ENCODE assay signal across 26 cellular contexts in genomic region chr6:31430449-31430848, GRCh38.
"Had no signal": no experiment of that assay in that cellular context is flagged by ENCODE, and none has a peak within 500 bp of the region (broad histone marks: within the 10 kb centered on the region; RNA-seq: fewer than 3 reads in every experiment).

No MANE protein-coding gene starts in this region.

- H3K36me3 Mint-ChIP-seq: activated naive CD4-positive, alpha-beta T cell treated with anti-CD3 and anti-CD28 coated beads, Interleukin-2, amount 10 ng/mL, durations not matched to agents 7 days and 5 days; activated naive CD8-positive, alpha-beta T cell treated with anti-CD3 and anti-CD28 coated beads for 36 hours had no signal

- H3K9me3 Mint-ChIP-seq: activated T-helper 2 cell treated with anti-CD3 and anti-CD28 coated beads, Interferon-gamma antibody, Interleukin-2, Interleukin-4, amounts not matched to agents 10 μg/mL and 5 μg/mL and 100 μg/mL, durations not matched to agents 14 hours and 24 hours and 36 hours had no signal

- H3K27ac Mint-ChIP-seq: activated CD8-positive, alpha-beta T cell treated with anti-CD3 and anti-CD28 coated beads for 36 hours; activated naive CD4-positive, alpha-beta T cell treated with anti-CD3 and anti-CD28 coated beads, Interleukin-2, amount 10 ng/mL, durations not matched to agents 7 days and 5 days; activated naive CD8-positive, alpha-beta T cell treated with anti-CD3 and anti-CD28 coated beads for 36 hours; activated T-cell treated with anti-CD3 and anti-CD28 coated beads, Interleukin-2, amount 50 U/mL, for 72 hours; activated T-helper 2 cell treated with anti-CD3 and anti-CD28 coated beads, Interferon-gamma antibody, Interleukin-2, Interleukin-4, amounts not matched to agents 10 μg/mL and 5 μg/mL and 100 μg/mL, durations not matched to agents 14 hours and 24 hours and 36 hours had no signal

- H3K4me1 Mint-ChIP-seq: activated naive CD4-positive, alpha-beta T cell treated with anti-CD3 and anti-CD28 coated beads, Interleukin-2, amount 10 ng/mL, durations not matched to agents 7 days and 5 days; activated naive CD8-positive, alpha-beta T cell treated with anti-CD3 and anti-CD28 coated beads for 36 hours had no signal

- H3K36me3 ChIP-seq: MG63 had no signal

- H3K4me3 Mint-ChIP-seq: activated CD8-positive, alpha-beta T cell treated with anti-CD3 and anti-CD28 coated beads for 36 hours; activated naive CD4-positive, alpha-beta T cell treated with anti-CD3 and anti-CD28 coated beads, Interleukin-2, amount 10 ng/mL, durations not matched to agents 7 days and 5 days; activated naive CD8-positive, alpha-beta T cell treated with anti-CD3 and anti-CD28 coated beads for 36 hours; activated T-cell treated with anti-CD3 and anti-CD28 coated beads, Interleukin-2, amount 50 U/mL, for 72 hours had no signal

- H3K4me3 ChIP-seq: MG63, SK-N-MC had no signal

- H3K9me3 ChIP-seq: MG63 had no signal

- H3K27ac ChIP-seq: SK-N-MC had no signal

- DNase-seq: activated CD4-positive, alpha-beta T cell treated with anti-CD3 and anti-CD28 coated beads for 4 hours; activated CD8-positive, alpha-beta memory T cell treated with anti-CD3 and anti-CD28 coated beads, Interleukin-2, amount 50 U/mL, for 4 hours; activated CD8-positive, alpha-beta T cell treated with anti-CD3 and anti-CD28 coated beads for 36 hours; activated gamma-delta T cell treated with Interleukin-2 at 50 U/mL for 16 hours; activated naive CD4-positive, alpha-beta T cell treated with anti-CD3 and anti-CD28 coated beads, Interleukin-2, amount 10 ng/mL, durations not matched to agents 7 days and 5 days; activated naive CD8-positive, alpha-beta T cell treated with anti-CD3 and anti-CD28 coated beads for 36 hours; activated T-cell treated with anti-CD3 and anti-CD28 coated beads, Interleukin-2, amount 50 U/mL, for 72 hours; anterior cingulate cortex; MG63; MV-4-11; NCI-H1092 treated with DMSO at 0.1 percent for 48 hours; NCI-H1417 treated with DMSO at 0.1 percent for 48 hours; NCI-H1694; NCI-H2029; NCI-H345; NCI-H510A; NCI-H69; NK-92 treated with Interleukin-12 subunit alpha and Interleukin-12 subunit beta, amount 100 ng/mL, for 24 hours; OCI-M1; RPMI8226; T-helper 1 cell had no signal

- H3K27me3 ChIP-seq: MG63 had no signal

- ATAC-seq: activated CD4-positive, CD25-positive, alpha-beta regulatory T cell treated with anti-CD3 and anti-CD28 coated beads, Interleukin-2, amount 50 U/mL, for 24 hours; activated CD8-positive, alpha-beta T cell treated with anti-CD3 and anti-CD28 coated beads for 36 hours; activated T-cell treated with anti-CD3 and anti-CD28 coated beads, Interleukin-2, amount 50 U/mL, for 72 hours; Panc1; Right ventricle myocardium inferior had no signal

- H3K27me3 Mint-ChIP-seq: activated naive CD8-positive, alpha-beta T cell treated with anti-CD3 and anti-CD28 coated beads for 36 hours had no signal
